8 cellular contexts compared by ENCODE assay signal in the genomic region with DNA sequence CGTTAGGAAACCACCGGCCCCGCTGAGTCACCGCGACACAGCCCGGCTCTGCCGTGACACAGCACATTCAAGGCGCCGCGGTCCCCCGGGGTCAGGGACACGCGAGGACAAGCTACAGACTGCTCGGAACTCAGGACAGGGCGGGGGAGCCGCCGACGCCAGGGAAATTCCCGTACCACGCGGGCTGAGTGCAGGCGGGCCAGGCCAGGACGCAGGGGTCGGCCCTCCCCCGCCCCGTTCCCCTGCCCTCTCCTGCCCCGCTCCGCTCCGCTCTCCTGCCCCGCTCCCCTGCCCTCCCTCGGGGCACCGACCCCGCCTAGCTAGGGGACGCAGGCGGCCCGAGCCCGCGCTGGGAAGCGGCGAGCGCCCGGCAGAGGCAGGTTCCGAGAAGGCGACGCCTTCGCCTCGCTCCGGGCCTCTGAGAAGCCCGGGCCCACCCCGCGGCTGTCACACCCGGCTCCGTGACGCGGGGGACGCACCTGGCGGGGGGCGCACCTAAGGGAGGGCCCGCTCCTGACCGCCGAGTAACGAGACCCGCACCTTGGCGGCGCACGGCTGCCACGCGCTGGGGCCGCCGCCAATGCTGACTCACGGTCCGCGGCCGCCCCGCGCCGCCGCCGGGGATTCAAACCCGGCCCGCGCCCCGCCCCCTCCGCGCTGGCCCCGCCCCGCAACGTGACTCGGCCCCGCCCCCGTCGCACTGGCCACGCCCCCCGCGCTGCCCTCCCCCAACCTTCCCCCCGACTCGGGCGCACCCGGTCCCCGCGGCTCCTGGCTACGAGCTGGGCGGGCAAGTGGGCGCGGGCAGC. TPM values are rescaled to one million over a fixed set of nuclear protein-coding genes. Genes with fewer than 3 reads are reported as not detected.
DNase-seq lines count a peak whose midpoint lies in the region; TF ChIP-seq lines count a peak whose summit lies in the region.

No MANE protein-coding gene starts in this region.

- H3K9me3 Mint-ChIP-seq in activated naive CD8-positive, alpha-beta T cell treated with anti-CD3 and anti-CD28 coated beads for 36 hours: no peaks in the 10 kb centered on the region
- H3K9me3 Mint-ChIP-seq in type B pancreatic cell: no peaks in the 10 kb centered on the region

- no peaks in the 10 kb centered on the region for H3K4me1 ChIP-seq in cardiac muscle cell (ENCODE audit: low read depth)

- no peaks in the 10 kb centered on the region for H3K27me3 Mint-ChIP-seq in activated naive CD8-positive, alpha-beta T cell treated with anti-CD3 and anti-CD28 coated beads for 36 hours
- H3K27me3 Mint-ChIP-seq in type B pancreatic cell: peaks cover 4% of the 10 kb centered on the region

- peak overlapping the region; percentile 90 for H3K27ac Mint-ChIP-seq in activated naive CD8-positive, alpha-beta T cell treated with anti-CD3 and anti-CD28 coated beads for 36 hours
- peak overlapping the region; percentile 91 for H3K27ac Mint-ChIP-seq in type B pancreatic cell

- H3K4me3 Mint-ChIP-seq in activated naive CD8-positive, alpha-beta T cell treated with anti-CD3 and anti-CD28 coated beads for 36 hours: peak overlapping the region; percentile 90
- H3K4me3 Mint-ChIP-seq in type B pancreatic cell: peak overlapping the region; percentile 85

- TF ChIP-seq CTCF in cardiac muscle cell (IDR thresholded peaks at IDR 0.05; ENCODE audit: low read depth, low read length) (no peak), type B pancreatic cell (conservative IDR thresholded peaks at IDR 0.05) (no peak)

- no peaks in the 10 kb centered on the region for H3K36me3 ChIP-seq in cardiac muscle cell

- peaks cover 3% of the 10 kb centered on the region for H3K27me3 ChIP-seq in cardiac muscle cell

- no peak overlapping the region for H3K27ac ChIP-seq in cardiac muscle cell

- DNase-seq in NCI-H187 (lab: John Stamatoyannopoulos, UW) (peak; percentile 44 to 58), NCI-H187 treated with DMSO at 0.1 percent for 48 hours (lab: John Stamatoyannopoulos, UW) (no peak), HPDE6-E6E7 (ENCODE audit: extremely low spot score) (peak; percentile 81), SKM-1 treated with dmso at 0.1 percent for 144 hours (lab: John Stamatoyannopoulos, UW; ENCODE audit: unreplicated experiment) (peak; percentile 47), cardiac muscle cell (ENCODE audit: low read depth in 1 of 2, low spot score in 1 of 2) (peak; percentile 71 to 84), posterior cingulate gyrus (peak in 9 of 10 donors; percentile 22 to 93 (median 63)), type B pancreatic cell (ENCODE audit: extremely low spot score, unreplicated experiment) (no peak)
- DNase-seq in activated naive CD8-positive, alpha-beta T cell treated with anti-CD3 and anti-CD28 coated beads for 36 hours: peak; percentile 77

- no peaks in the 10 kb centered on the region for H3K9me3 ChIP-seq in cardiac muscle cell (ENCODE audit: low read depth)

- H3K4me1 Mint-ChIP-seq in activated naive CD8-positive, alpha-beta T cell treated with anti-CD3 and anti-CD28 coated beads for 36 hours: peaks cover 13% of the 10 kb centered on the region
- H3K4me1 Mint-ChIP-seq in type B pancreatic cell (ENCODE audit: unreplicated experiment): peaks cover 9% of the 10 kb centered on the region

- peak overlapping the region; percentile 44 for H3K4me3 ChIP-seq in cardiac muscle cell

- H3K36me3 Mint-ChIP-seq in activated naive CD8-positive, alpha-beta T cell treated with anti-CD3 and anti-CD28 coated beads for 36 hours: peaks cover 8% of the 10 kb centered on the region
- H3K36me3 Mint-ChIP-seq in type B pancreatic cell: no peaks in the 10 kb centered on the region

- intact Hi-C loops in posterior cingulate gyrus (cut with DNase I): no loop called here

RNA-seq across cellular contexts. Expression of a gene that starts 27.5 kb away (rescaled TPM):
- 10 to 100 TPM; 19.2 to 19.7 TPM for total RNA-seq in activated naive CD8-positive, alpha-beta T cell treated with anti-CD3 and anti-CD28 coated beads for 36 hours
- total RNA-seq in cardiac muscle cell (60.3 and 62.7 TPM in 2 replicates), type B pancreatic cell (ENCODE audit: low replicate concordance) (55.6 and 68.5 TPM in 2 replicates)
- 42.5 and 57.0 TPM in 2 replicates for polyA plus RNA-seq in cardiac muscle cell

RNA-seq across cellular contexts. Expression of a gene that starts 27.6 kb away (rescaled TPM):
- total RNA-seq in activated naive CD8-positive, alpha-beta T cell treated with anti-CD3 and anti-CD28 coated beads for 36 hours: 10 to 100 TPM; 80.3 to 82.6 TPM
- total RNA-seq in cardiac muscle cell: 119 and 125 TPM in 2 replicates
- 157 and 173 TPM in 2 replicates for polyA plus RNA-seq in cardiac muscle cell
- total RNA-seq in type B pancreatic cell (ENCODE audit: low replicate concordance): 53.1 and 54.0 TPM in 2 replicates

RNA-seq across cellular contexts. Expression of a gene that starts 35.2 kb away (rescaled TPM):
- total RNA-seq in activated naive CD8-positive, alpha-beta T cell treated with anti-CD3 and anti-CD28 coated beads for 36 hours: 10 to 100 TPM; 22.6 to 24.2 TPM
- total RNA-seq in cardiac muscle cell: 19.5 and 35.7 TPM in 2 replicates
- polyA plus RNA-seq in cardiac muscle cell: 16.5 and 20.5 TPM in 2 replicates
- total RNA-seq in type B pancreatic cell (ENCODE audit: low replicate concordance): 20.3 and 26.1 TPM in 2 replicates

RNA-seq across cellular contexts. Expression of a gene that starts 41.3 kb away (rescaled TPM):
- total RNA-seq in activated naive CD8-positive, alpha-beta T cell treated with anti-CD3 and anti-CD28 coated beads for 36 hours: 10 to 100 TPM; 24.4 to 24.6 TPM
- total RNA-seq in cardiac muscle cell (14.3 and 18.6 TPM in 2 replicates), type B pancreatic cell (ENCODE audit: low replicate concordance) (14.5 and 15.0 TPM in 2 replicates)
- 24.6 and 36.2 TPM in 2 replicates for polyA plus RNA-seq in cardiac muscle cell

RNA-seq across cellular contexts. Expression of a gene that starts 45.8 kb away (rescaled TPM):
- total RNA-seq in activated naive CD8-positive, alpha-beta T cell treated with anti-CD3 and anti-CD28 coated beads for 36 hours: under 1 TPM; 0.12 to 0.46 TPM
- 7.4 and 8.1 TPM in 2 replicates for total RNA-seq in cardiac muscle cell
- polyA plus RNA-seq in cardiac muscle cell: 2.7 and 7.7 TPM in 2 replicates
- total RNA-seq in type B pancreatic cell (ENCODE audit: low replicate concordance): 5.0 and 6.9 TPM in 2 replicates

Comparison
In these comparisons a context has a peak if more than half of its experiments do, and no peak if none do; other contexts are left out.
1. DNase-seq: peak in NCI-H187 (2 of 2), HPDE6-E6E7 (single experiment), SKM-1 treated with dmso at 0.1 percent for 144 hours (single experiment), activated naive CD8-positive, alpha-beta T cell treated with anti-CD3 and anti-CD28 coated beads for 36 hours (single experiment), cardiac muscle cell (2 of 2) and posterior cingulate gyrus (9 of 10); none in NCI-H187 treated with DMSO at 0.1 percent for 48 hours (single experiment) and type B pancreatic cell (single experiment).